ENCODE assay signal across 19 cellular contexts in genomic region chr1:97334454-97334853, GRCh38.
A peak's percentile ranks its signal among the peaks of the same experiment; 100 is the strongest.
DNase-seq lines count a peak whose midpoint lies in the region; ATAC-seq and TF ChIP-seq lines count a peak whose summit lies in the region.
"Had no signal": no experiment of that assay in that cellular context is flagged by ENCODE, and none has a peak within 500 bp of the region (broad histone marks: within the 10 kb centered on the region; RNA-seq: fewer than 3 reads in every experiment).

No MANE protein-coding gene starts in this region.

- H4K5ac ChIP-seq in IMR-90 (ENCODE audit: low read depth, low read length): no peak overlapping the region

- peak overlapping the region; percentile 10; the same call in 1 of the 2 replicates for H4K91ac ChIP-seq in IMR-90 (ENCODE audit: insufficient read depth, low read depth, low read length)

- peaks cover 12% of the 10 kb centered on the region for H3K4me1 ChIP-seq in IMR-90 (ENCODE audit: control insufficient read depth, insufficient read depth, low read length)
- H3K4me1 ChIP-seq: psoas muscle had no signal

- intact Hi-C loops in IMR-90 (cut with micrococcal nuclease): loop anchor here (2.0 to 10.0 kb wide), 2 partner anchors 16 to 370 kb away; no protein-coding TSS in a partner anchor

- H2AFZ ChIP-seq in IMR-90 (replicated peaks; ENCODE audit: low read length, poor library complexity): no peak overlapping the region

- no peak overlapping the region for H2AK5ac ChIP-seq in IMR-90 (ENCODE audit: low read depth, low read length)

- no peak overlapping the region for H3K4ac ChIP-seq in IMR-90 (ENCODE audit: low read depth, low read length)

- no peaks in the 10 kb centered on the region for H3K36me3 ChIP-seq in BJ (ENCODE audit: control insufficient read depth, insufficient read depth, low read length)
- no peaks in the 10 kb centered on the region for H3K36me3 ChIP-seq in IMR-90 (ENCODE audit: control insufficient read depth, insufficient read depth, low read length)
- H3K36me3 ChIP-seq: upper lobe of left lung had no signal

- POLR2A ChIA-PET in BJ (lab: Charles Lee) (interaction anchor here (0.7 kb wide), 1 partner anchor 216 kb away, joined by 17 read pairs; no protein-coding TSS in a partner anchor), IMR-90 (lab: Charles Lee; ENCODE audit: unreplicated experiment) (no interaction called here)

- BruUV-seq in IMR-90 (replicated peaks; lab: Mats Ljungman, UMichigan): no TSS peak

- no peak overlapping the region for H3K14ac ChIP-seq in IMR-90 (replicated peaks; ENCODE audit: low read depth, low read length)

- no peaks in the 10 kb centered on the region for H4K20me1 ChIP-seq in IMR-90 (ENCODE audit: insufficient read depth, low read length)

- peak; percentile 54 for DNase-seq in BJ (ENCODE audit: low read depth)
- peak; percentile 91 for DNase-seq in IMR-90
- peak; percentile 87 for DNase-seq in choroid plexus epithelial cell (ENCODE audit: low read depth)
- peak; percentile 81 for DNase-seq in myocyte (ENCODE audit: low read depth)
- no peak for DNase-seq in SKM-1 (lab: John Stamatoyannopoulos, UW; ENCODE audit: unreplicated experiment)
- DNase-seq in NCI-H446 treated with DMSO at 0.1 percent for 48 hours (lab: John Stamatoyannopoulos, UW): no peak
- DNase-seq: activated CD4-positive, alpha-beta T cell treated with anti-CD3 and anti-CD28 coated beads, Interleukin-2, amount 10 ng/mL, durations not matched to agents 24 days and 14 days; activated T-cell treated with anti-CD3 and anti-CD28 coated beads, Interleukin-2, amount 50 U/mL, for 48 hours; amniotic stem cell; CD4-positive, CD25-positive, alpha-beta regulatory T cell; islet precursor cell; NCI-H187; psoas muscle; stimulated activated CD4-positive, alpha-beta T cell treated with anti-CD3 and anti-CD28 coated beads, Interleukin-2, amount 100 ng/mL, for 48 hours; upper lobe of left lung had no signal

- ATAC-seq in IMR-90 (ENCODE audit: low read depth) (peak; percentile 68), GM18909 (IDR thresholded peaks at IDR 0.05; ENCODE audit: poor library complexity, unreplicated experiment) (no peak), HG03457 (IDR thresholded peaks at IDR 0.05; ENCODE audit: unreplicated experiment) (no peak)
- ATAC-seq: foreskin keratinocyte had no signal

- TF ChIP-seq POLR2A in IMR-90 (IDR thresholded peaks at IDR 0.05; ENCODE audit: low read depth, low read length): no peak

- H3K9me3 ChIP-seq in IMR-90 (ENCODE audit: control insufficient read depth, insufficient read depth, low read length): no peaks in the 10 kb centered on the region
- H3K9me3 ChIP-seq: psoas muscle, upper lobe of left lung had no signal

- dilution Hi-C loops in IMR-90 (cut with HindIII; ENCODE audit: low sequenced_read_pairs, unreplicated experiment): no loop called here

- no peak for TF ChIP-seq RAD21 in IMR-90 (IDR thresholded peaks at IDR 0.05; ENCODE audit: low read length)

- H2BK120ac ChIP-seq in IMR-90 (ENCODE audit: low read depth, low read length): peak overlapping the region; percentile 52

- H3K23ac ChIP-seq in IMR-90 (ENCODE audit: low read depth, low read length): no peak overlapping the region

- H3K79me1 ChIP-seq in IMR-90 (ENCODE audit: low read depth in 1 of 2, low read length in 2 of 2): no peaks in the 10 kb centered on the region

- peak overlapping the region; percentile 30 for H2BK5ac ChIP-seq in IMR-90 (ENCODE audit: low read depth, low read length, poor library complexity, severe bottlenecking)

- peak overlapping the region; percentile 7; the same call in 1 of the 2 replicates for H3K18ac ChIP-seq in IMR-90 (ENCODE audit: low read depth, low read length)

- peak overlapping the region in 1 of 2 experiments; percentile 37; a peak in 1 of 4 replicates for H4K8ac ChIP-seq in IMR-90 (ENCODE audit: low read depth in 2 of 2, low read length in 2 of 2)

- TF ChIP-seq CTCF in BJ (IDR thresholded peaks at IDR 0.05; ENCODE audit: insufficient read depth, low read depth, low read length) (no peak), IMR-90 (conservative IDR thresholded peaks at IDR 0.05; ENCODE audit: low read depth, low read length) (no peak), choroid plexus epithelial cell (conservative IDR thresholded peaks at IDR 0.05; ENCODE audit: low read depth, low read length) (no peak)

- in situ Hi-C loops in IMR-90 (cut with MboI; ENCODE audit: low sequenced_read_pairs): no loop called here

- no peak overlapping the region; the same call in 1 of the 2 replicates for H3K56ac ChIP-seq in IMR-90 (ENCODE audit: extremely low read depth, insufficient read depth, low read length)

- H3K27ac ChIP-seq in IMR-90 (ENCODE audit: insufficient read depth, low read length): no peak overlapping the region
- H3K27ac ChIP-seq: foreskin keratinocyte, psoas muscle, RWPE1, upper lobe of left lung had no signal

- no CpG with 5 or more reads among the region's 4 CpGs for WGBS in IMR-90 (ENCODE audit: extremely low coverage in 2 of 2, insufficient read length in 1 of 2), 2 experiments

- peak overlapping the region; percentile 58 for H2BK20ac ChIP-seq in IMR-90 (ENCODE audit: low read depth, low read length)

- H3K4me3 ChIP-seq in BJ (ENCODE audit: low read depth, low read length) (no peak overlapping the region), IMR-90 (ENCODE audit: insufficient read depth, low read depth, low read length) (no peak overlapping the region), choroid plexus epithelial cell (ENCODE audit: low read depth, low read length) (no peak overlapping the region)
- H3K4me3 ChIP-seq: psoas muscle, upper lobe of left lung had no signal

- no peak overlapping the region for H2BK15ac ChIP-seq in IMR-90 (ENCODE audit: low read depth, low read length)

- H3K9ac ChIP-seq in IMR-90 (ENCODE audit: low read depth, low read length): no peak overlapping the region

- CTCF ChIA-PET in BJ (lab: Yijun Ruan, JAX) (interaction anchor here (0.6 to 1.8 kb wide), 3 partner anchors 9 to 683 kb away, joined by 3 to 4 read pairs (median 3); no protein-coding TSS in a partner anchor), IMR-90 (lab: Yijun Ruan, JAX) (no interaction called here)

- no peak overlapping the region for H2AK9ac ChIP-seq in IMR-90 (replicated peaks; ENCODE audit: low read depth, low read length, poor library complexity)

- H3K27me3 ChIP-seq in BJ (ENCODE audit: control insufficient read depth, insufficient read depth, low read length): no peaks in the 10 kb centered on the region
- no peaks in the 10 kb centered on the region for H3K27me3 ChIP-seq in IMR-90 (ENCODE audit: control insufficient read depth, insufficient read depth, low read length)
- H3K27me3 ChIP-seq: foreskin keratinocyte, upper lobe of left lung had no signal

- H3K9me1 ChIP-seq in IMR-90 (ENCODE audit: insufficient read depth, low read length): 0 out of 2 replicates have a peak, but pooled peaks cover 2% of the 10 kb centered on the region

- H3K4me2 ChIP-seq in IMR-90 (ENCODE audit: low read depth, low read length): peak overlapping the region; percentile 11; the same call in 1 of the 2 replicates

TF ChIP-seq in IMR-90, 13 proteins besides CTCF, POLR2A, EP300 and RAD21:
- TF ChIP-seq CEBPB (IDR thresholded peaks at IDR 0.05; ENCODE audit: low read depth, low read length): peak; percentile 3; the same call in 1 of the 2 replicates
- no peak for TF ChIP-seq MAFK (IDR thresholded peaks at IDR 0.05; ENCODE audit: low read depth, low read length)

Comparison
In these comparisons a context has a peak if more than half of its experiments do, and no peak if none do; other contexts are left out.
1. DNase-seq: peak in BJ (single experiment), IMR-90 (single experiment), choroid plexus epithelial cell (single experiment) and myocyte (single experiment); none in SKM-1 (single experiment) and NCI-H446 treated with DMSO at 0.1 percent for 48 hours (single experiment).